15 cellular contexts compared by ENCODE assay signal in the genomic region with DNA sequence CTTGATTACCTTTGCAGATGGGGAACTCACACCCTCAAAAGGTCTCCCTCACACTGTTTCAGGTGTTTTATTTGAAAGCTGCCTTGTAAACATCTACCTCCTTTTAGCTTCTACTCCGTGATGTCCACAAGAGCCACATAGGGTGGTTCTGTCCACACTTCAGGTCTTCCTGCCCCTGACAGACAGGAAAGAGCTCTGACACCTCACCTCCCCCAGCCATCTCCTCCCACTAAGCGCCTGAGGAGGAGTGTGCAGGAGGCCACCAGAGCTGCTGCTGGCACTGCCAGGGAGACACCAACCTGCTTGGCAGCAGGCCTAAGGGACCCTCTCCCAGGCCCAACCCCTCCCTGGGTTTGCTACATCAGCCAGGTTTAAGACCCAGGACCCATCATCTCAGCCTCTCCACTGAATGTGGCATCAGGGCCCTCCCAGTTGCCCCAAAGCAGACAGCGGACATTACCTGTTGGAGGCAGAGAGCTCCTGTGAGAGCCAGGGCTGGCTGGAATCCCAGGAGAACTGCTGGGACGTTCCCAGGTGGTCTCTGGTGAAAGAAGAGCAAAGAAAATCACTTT.
DNase-seq lines count a peak whose midpoint lies in the region; ATAC-seq and TF ChIP-seq lines count a peak whose summit lies in the region.
"Had no signal": no experiment of that assay in that cellular context is flagged by ENCODE, and none has a peak within 500 bp of the region (broad histone marks: within the 10 kb centered on the region; RNA-seq: fewer than 3 reads in every experiment).

No MANE protein-coding gene starts in this region.

- H3K4me3 ChIP-seq in sigmoid colon: no peak overlapping the region
- H3K4me3 ChIP-seq: BLaER1 had no signal

- in situ Hi-C loops in G401 (cut with HindIII; ENCODE audit: low sequenced_read_pairs): no loop called here

- no peak for DNase-seq in CD14-positive monocyte (ENCODE audit: low spot score)
- DNase-seq in natural killer cell treated with Interleukin-12 subunit alpha and Interleukin-12 subunit beta and Interleukin-15 and Interleukin-18, amount 100 ng/mL, for 72 hours (ENCODE audit: low spot score): peak; percentile 49
- peak; percentile 53 for DNase-seq in sigmoid colon
- no peak for DNase-seq in stimulated activated naive CD4-positive, alpha-beta T cell (lab: John Stamatoyannopoulos, UW)
- no peak for DNase-seq in NCI-H2029 treated with DMSO at 0.1 percent for 48 hours (lab: John Stamatoyannopoulos, UW)
- DNase-seq in islet precursor cell: no peak
- DNase-seq in G401 (ENCODE audit: low spot score): no peak
- DNase-seq: 8988T; AML-193; CD4-positive, alpha-beta T cell; DMS79 treated with DMSO at 0.1 percent for 48 hours; EL; GDM1 had no signal

- peaks cover 52 to 76% of the 10 kb centered on the region in 2 donors for H3K36me3 Mint-ChIP-seq in CD14-positive monocyte
- peaks cover 46% of the 10 kb centered on the region for H3K36me3 Mint-ChIP-seq in dendritic cell treated with granulocyte-macrophage colony-stimulating factor and Interleukin-4, amounts not matched to agents 40 ng/mL and 50 ng/mL, for 4 days (ENCODE audit: low read depth)
- H3K36me3 Mint-ChIP-seq in natural killer cell treated with Interleukin-12 subunit alpha and Interleukin-12 subunit beta and Interleukin-15 and Interleukin-18, amount 100 ng/mL, for 72 hours: no peaks in the 10 kb centered on the region

- TF ChIP-seq CTCF in CD14-positive monocyte (IDR thresholded peaks at IDR 0.05) (no peak), sigmoid colon (IDR thresholded peaks at IDR 0.05) (no peak)

- no peak overlapping the region for H3K4me3 Mint-ChIP-seq in CD14-positive monocyte
- H3K4me3 Mint-ChIP-seq in dendritic cell treated with granulocyte-macrophage colony-stimulating factor and Interleukin-4, amounts not matched to agents 40 ng/mL and 50 ng/mL, for 4 days: no peak overlapping the region
- no peak overlapping the region for H3K4me3 Mint-ChIP-seq in natural killer cell treated with Interleukin-12 subunit alpha and Interleukin-12 subunit beta and Interleukin-15 and Interleukin-18, amount 100 ng/mL, for 72 hours
- H3K4me3 Mint-ChIP-seq: CD4-positive, alpha-beta T cell had no signal

- WGBS in sigmoid colon, 2 donors: 77 to 79% methylated on average over 4 of the region's 4 CpGs

- peaks cover 0 to 2% (median 1%) of the 10 kb centered on the region in 3 donors for H3K27me3 Mint-ChIP-seq in CD14-positive monocyte (ENCODE audit: low read depth in 3 of 3)
- H3K27me3 Mint-ChIP-seq in dendritic cell treated with granulocyte-macrophage colony-stimulating factor and Interleukin-4, amounts not matched to agents 40 ng/mL and 50 ng/mL, for 4 days: no peaks in the 10 kb centered on the region
- no peaks in the 10 kb centered on the region for H3K27me3 Mint-ChIP-seq in natural killer cell treated with Interleukin-12 subunit alpha and Interleukin-12 subunit beta and Interleukin-15 and Interleukin-18, amount 100 ng/mL, for 72 hours
- H3K27me3 Mint-ChIP-seq: CD4-positive, alpha-beta T cell had no signal

- H3K4me1 ChIP-seq in sigmoid colon: peaks cover 0 to 15% (median 8%) of the 10 kb centered on the region in 4 donors

- no peaks in the 10 kb centered on the region for H3K27me3 ChIP-seq in sigmoid colon
- H3K27me3 ChIP-seq: BLaER1 had no signal

- no peak for TF ChIP-seq EP300 in sigmoid colon (IDR thresholded peaks at IDR 0.05)

- H3K9me3 ChIP-seq in sigmoid colon: no peaks in the 10 kb centered on the region
- H3K9me3 ChIP-seq: BLaER1 had no signal

- TF ChIP-seq POLR2A in sigmoid colon (IDR thresholded peaks at IDR 0.05): no peak

- H3K36me3 ChIP-seq in sigmoid colon: no peaks in the 10 kb centered on the region

- H3K27ac Mint-ChIP-seq in CD14-positive monocyte: peak overlapping the region in 6 of 7 donors; percentile 46 to 88 (median 74)
- peak overlapping the region; percentile 20 for H3K27ac Mint-ChIP-seq in dendritic cell treated with granulocyte-macrophage colony-stimulating factor and Interleukin-4, amounts not matched to agents 40 ng/mL and 50 ng/mL, for 4 days
- H3K27ac Mint-ChIP-seq in natural killer cell treated with Interleukin-12 subunit alpha and Interleukin-12 subunit beta and Interleukin-15 and Interleukin-18, amount 100 ng/mL, for 72 hours: peak overlapping the region in 1 of 2 donors; percentile 79
- H3K27ac Mint-ChIP-seq: CD4-positive, alpha-beta T cell had no signal

- ATAC-seq in natural killer cell treated with Interleukin-12 subunit alpha and Interleukin-12 subunit beta and Interleukin-15 and Interleukin-18, amount 100 ng/mL, for 72 hours: peak in 1 of 2 donors; percentile 48

- no peak overlapping the region for H3K27ac ChIP-seq in sigmoid colon

- intact Hi-C loops in CD14-positive monocyte (cut with micrococcal nuclease) (loop anchor here in 1 of 2 donors (5.0 kb wide), 1 partner anchor 246 kb away; no protein-coding TSS in a partner anchor), sigmoid colon (cut with DNase I) (no loop called here)
- intact Hi-C loops in dendritic cell treated with granulocyte-macrophage colony-stimulating factor and Interleukin-4, amounts not matched to agents 40 ng/mL and 50 ng/mL, for 4 days (cut with micrococcal nuclease): no loop called here

- H3K9me3 Mint-ChIP-seq in CD14-positive monocyte: peaks cover 0 to 2% (median 0%) of the 10 kb centered on the region in 7 donors
- H3K9me3 Mint-ChIP-seq in dendritic cell treated with granulocyte-macrophage colony-stimulating factor and Interleukin-4, amounts not matched to agents 40 ng/mL and 50 ng/mL, for 4 days: no peaks in the 10 kb centered on the region
- no peaks in the 10 kb centered on the region for H3K9me3 Mint-ChIP-seq in natural killer cell treated with Interleukin-12 subunit alpha and Interleukin-12 subunit beta and Interleukin-15 and Interleukin-18, amount 100 ng/mL, for 72 hours
- H3K9me3 Mint-ChIP-seq: CD4-positive, alpha-beta T cell had no signal

- peaks cover 58% of the 10 kb centered on the region for H3K4me1 Mint-ChIP-seq in CD14-positive monocyte
- peaks cover 68% of the 10 kb centered on the region for H3K4me1 Mint-ChIP-seq in dendritic cell treated with granulocyte-macrophage colony-stimulating factor and Interleukin-4, amounts not matched to agents 40 ng/mL and 50 ng/mL, for 4 days (ENCODE audit: low read depth)
- H3K4me1 Mint-ChIP-seq in natural killer cell treated with Interleukin-12 subunit alpha and Interleukin-12 subunit beta and Interleukin-15 and Interleukin-18, amount 100 ng/mL, for 72 hours (ENCODE audit: low read depth in 2 of 2): peaks cover 45 to 46% of the 10 kb centered on the region in 2 donors

Comparison
In these comparisons a context has a peak if more than half of its experiments do, and no peak if none do; other contexts are left out.
1. DNase-seq: peak in natural killer cell treated with Interleukin-12 subunit alpha and Interleukin-12 subunit beta and Interleukin-15 and Interleukin-18, amount 100 ng/mL, for 72 hours (single experiment) and sigmoid colon (single experiment); none in CD14-positive monocyte (single experiment), stimulated activated naive CD4-positive, alpha-beta T cell (0 of 6), NCI-H2029 treated with DMSO at 0.1 percent for 48 hours (single experiment), islet precursor cell (single experiment) and G401 (single experiment).